Comparison of ENCODE assay signal across 20 cellular contexts in genomic region chr1:25055045-25055780, GRCh38.
"Had no signal": no experiment of that assay in that cellular context is flagged by ENCODE, and none has a peak within 500 bp of the region (broad histone marks: within the 10 kb centered on the region; RNA-seq: fewer than 3 reads in every experiment).

No MANE protein-coding gene starts in this region.

- H3K27ac ChIP-seq: breast epithelium, esophagus squamous epithelium, heart right ventricle, left ventricle myocardium inferior had no signal

- DNase-seq: activated B cell treated with CpG ODN at 0.5 μM for 24 hours; activated CD4-positive, alpha-beta T cell treated with anti-CD3 and anti-CD28 coated beads, Interleukin-2, amount 10 ng/mL, durations not matched to agents 7 days and 5 days; activated CD8-positive, alpha-beta memory T cell treated with anti-CD3 and anti-CD28 coated beads, Interleukin-2, amount 50 U/mL, for 48 hours; activated effector memory CD4-positive, alpha-beta T cell treated with Interleukin-2 at 50 U/mL for 16 hours; activated naive CD4-positive, alpha-beta T cell treated with anti-CD3 and anti-CD28 coated beads, Interleukin-2, amount 50 U/mL, for 16 hours; activated T-cell treated with anti-CD3 and anti-CD28 coated beads, Interleukin-2, amount 50 U/mL, for 48 hours; cerebellar nuclear complex; effector memory CD4-positive, alpha-beta T cell; esophagus squamous epithelium; heart right ventricle; left ventricle myocardium inferior; naive B cell; nucleus accumbens; stimulated activated CD8-positive, alpha-beta memory T cell treated with anti-CD3 and anti-CD28 coated beads, Interleukin-4, amount 100 ng/mL, for 48 hours; stimulated activated naive CD4-positive, alpha-beta T cell; T-helper 9 cell had no signal

- H3K4me1 Mint-ChIP-seq: activated B cell treated with CpG ODN at 0.5 μM for 24 hours; activated CD4-positive, alpha-beta T cell treated with anti-CD3 and anti-CD28 coated beads, Interleukin-2, amount 10 ng/mL, durations not matched to agents 7 days and 5 days had no signal

- H3K36me3 Mint-ChIP-seq: memory B cell, naive B cell had no signal

- H3K36me3 ChIP-seq: breast epithelium, esophagus squamous epithelium, heart right ventricle, left ventricle myocardium inferior had no signal

- H3K9me3 Mint-ChIP-seq: activated B cell treated with CpG ODN at 0.5 μM for 24 hours; activated CD4-positive, alpha-beta T cell treated with anti-CD3 and anti-CD28 coated beads, Interleukin-2, amount 10 ng/mL, durations not matched to agents 7 days and 5 days; memory B cell; naive B cell had no signal

- H3K27ac Mint-ChIP-seq: activated B cell treated with CpG ODN at 0.5 μM for 24 hours; activated CD4-positive, alpha-beta T cell treated with anti-CD3 and anti-CD28 coated beads, Interleukin-2, amount 10 ng/mL, durations not matched to agents 7 days and 5 days; memory B cell; progenitor cell of endocrine pancreas had no signal

- H3K4me3 ChIP-seq: breast epithelium, esophagus squamous epithelium, heart right ventricle, left ventricle myocardium inferior, mucosa of descending colon had no signal

- H3K4me1 ChIP-seq: breast epithelium, esophagus squamous epithelium, heart right ventricle, left ventricle myocardium inferior had no signal

- H3K4me3 Mint-ChIP-seq: activated B cell treated with CpG ODN at 0.5 μM for 24 hours; activated CD4-positive, alpha-beta T cell treated with anti-CD3 and anti-CD28 coated beads, Interleukin-2, amount 10 ng/mL, durations not matched to agents 7 days and 5 days; memory B cell had no signal

- H3K9me3 ChIP-seq: breast epithelium, esophagus squamous epithelium, heart right ventricle, left ventricle myocardium inferior, mucosa of descending colon had no signal
